1 cellular context compared by ENCODE assay signal in the genomic region with DNA sequence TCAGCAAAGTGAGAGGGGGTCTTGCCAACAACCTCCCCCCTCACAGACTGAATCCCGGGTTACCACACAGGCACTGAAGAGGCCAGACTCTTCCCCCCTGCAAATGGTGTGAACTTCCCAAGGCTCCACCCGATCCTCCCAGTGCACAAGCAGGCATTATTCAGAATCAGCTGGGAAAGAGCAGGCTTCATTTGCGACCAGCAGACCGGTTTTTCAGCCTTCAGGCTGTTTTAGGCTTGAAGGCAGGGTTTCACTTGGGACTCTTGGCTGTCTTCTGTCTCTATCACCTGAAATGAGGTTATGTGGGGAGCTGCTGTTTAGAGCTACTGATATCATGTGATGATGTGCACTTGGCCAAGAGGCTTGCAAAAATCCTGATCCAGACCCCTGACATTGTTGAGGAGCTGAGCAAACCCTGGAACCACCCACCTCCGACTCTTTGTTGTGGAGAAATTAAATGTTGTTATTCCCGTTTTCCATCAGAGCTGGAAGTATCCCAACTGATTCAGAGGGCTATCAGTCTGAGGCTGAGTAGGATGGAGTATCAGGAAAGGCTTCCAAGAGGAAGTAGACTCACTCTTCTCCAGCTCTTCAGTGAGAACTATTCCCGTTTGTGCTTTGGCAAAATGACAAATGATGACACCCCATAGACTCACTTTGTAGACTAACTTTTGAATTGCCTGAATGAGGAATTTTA.
A peak's percentile ranks its signal among the peaks of the same experiment; 100 is the strongest.
TF ChIP-seq lines count a peak whose summit lies in the region.

No MANE protein-coding gene starts in this region.

TF ChIP-seq in SK-N-SH, 30 proteins besides CTCF, POLR2A, EP300 and RAD21 (continued from another document):
- TF ChIP-seq, protein P1, sequence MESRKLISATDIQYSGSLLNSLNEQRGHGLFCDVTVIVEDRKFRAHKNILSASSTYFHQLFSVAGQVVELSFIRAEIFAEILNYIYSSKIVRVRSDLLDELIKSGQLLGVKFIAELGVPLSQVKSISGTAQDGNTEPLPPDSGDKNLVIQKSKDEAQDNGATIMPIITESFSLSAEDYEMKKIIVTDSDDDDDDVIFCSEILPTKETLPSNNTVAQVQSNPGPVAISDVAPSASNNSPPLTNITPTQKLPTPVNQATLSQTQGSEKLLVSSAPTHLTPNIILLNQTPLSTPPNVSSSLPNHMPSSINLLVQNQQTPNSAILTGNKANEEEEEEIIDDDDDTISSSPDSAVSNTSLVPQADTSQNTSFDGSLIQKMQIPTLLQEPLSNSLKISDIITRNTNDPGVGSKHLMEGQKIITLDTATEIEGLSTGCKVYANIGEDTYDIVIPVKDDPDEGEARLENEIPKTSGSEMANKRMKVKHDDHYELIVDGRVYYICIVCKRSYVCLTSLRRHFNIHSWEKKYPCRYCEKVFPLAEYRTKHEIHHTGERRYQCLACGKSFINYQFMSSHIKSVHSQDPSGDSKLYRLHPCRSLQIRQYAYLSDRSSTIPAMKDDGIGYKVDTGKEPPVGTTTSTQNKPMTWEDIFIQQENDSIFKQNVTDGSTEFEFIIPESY (IDR thresholded peaks at IDR 0.05; ENCODE audit: borderline replicate concordance, low read depth), result 0 out of 2 replicates have a peak, but pooled peaks have one; percentile 23
- TF ChIP-seq TEAD4 (IDR thresholded peaks at IDR 0.05; ENCODE audit: borderline replicate concordance, insufficient read depth) (peak; percentile 39; the same call in 1 of the 2 replicates), MEF2A (IDR thresholded peaks at IDR 0.05; ENCODE audit: borderline replicate concordance, low read depth) (0 out of 2 replicates have a peak, but pooled peaks have one; percentile 19), ELF1 (IDR thresholded peaks at IDR 0.05) (0 out of 2 replicates have a peak, but pooled peaks have one; percentile 28), JUND (IDR thresholded peaks at IDR 0.05) (peak; percentile 75), NFIC (IDR thresholded peaks at IDR 0.05; ENCODE audit: borderline replicate concordance) (peak; percentile 95), FOXJ3 (CRISPR knock-in tag; IDR thresholded peaks at IDR 0.05) (no peak), GABPA (IDR thresholded peaks at IDR 0.05; ENCODE audit: low read depth) (0 out of 2 replicates have a peak, but pooled peaks have one; percentile 7), RFX5 (IDR thresholded peaks at IDR 0.05; ENCODE audit: low read length) (no peak), NRF1 (IDR thresholded peaks at IDR 0.05; ENCODE audit: low read depth, low read length) (no peak)
